In genomic region chr3:79930196-79930595, GRCh38 we compare ENCODE assay signal across 22 cellular contexts.
"Had no signal": no experiment of that assay in that cellular context is flagged by ENCODE, and none has a peak within 500 bp of the region (broad histone marks: within the 10 kb centered on the region; RNA-seq: fewer than 3 reads in every experiment).

No MANE protein-coding gene starts in this region.

- H3K36me3 ChIP-seq: prostate gland, right atrium auricular region, suprapubic skin, transverse colon, vagina had no signal

- H3K4me3 ChIP-seq: dorsolateral prefrontal cortex, lung, mucosa of descending colon, prostate gland, right atrium auricular region, suprapubic skin, transverse colon, vagina had no signal

- DNase-seq: dorsolateral prefrontal cortex; effector CD4-positive, alpha-beta T cell; head of caudate nucleus; mucosa of descending colon; naive B cell; stimulated activated CD4-positive, alpha-beta T cell treated with anti-CD3 and anti-CD28 coated beads, Interleukin-2, amount 100 ng/mL, for 24 hours; stimulated activated CD4-positive, alpha-beta T cell treated with anti-CD3 and anti-CD28 coated beads, Interleukin-4, amount 100 ng/mL, for 24 hours; stimulated activated naive CD4-positive, alpha-beta T cell; stimulated activated naive CD8-positive, alpha-beta T cell treated with anti-CD3 and anti-CD28 coated beads, Interleukin-15, amount 100 ng/mL, for 72 hours; transverse colon had no signal

- H3K27me3 Mint-ChIP-seq: memory B cell; naive B cell; natural killer cell treated with Interleukin-12 subunit alpha and Interleukin-12 subunit beta and Interleukin-15 and Interleukin-18, amount 100 ng/mL, for 72 hours; stimulated activated naive CD8-positive, alpha-beta T cell treated with anti-CD3 and anti-CD28 coated beads, Interleukin-15, amount 100 ng/mL, for 72 hours had no signal

- FAIRE-seq: frontal cortex, keratinocyte had no signal

- H3K27ac Mint-ChIP-seq: memory B cell; mesothelial cell of epicardium; naive B cell; natural killer cell treated with Interleukin-12 subunit alpha and Interleukin-12 subunit beta and Interleukin-15 and Interleukin-18, amount 100 ng/mL, for 72 hours; stimulated activated naive CD8-positive, alpha-beta T cell treated with anti-CD3 and anti-CD28 coated beads, Interleukin-15, amount 100 ng/mL, for 72 hours had no signal

- H3K4me1 Mint-ChIP-seq: memory B cell; mesothelial cell of epicardium; naive B cell; stimulated activated naive CD8-positive, alpha-beta T cell treated with anti-CD3 and anti-CD28 coated beads, Interleukin-15, amount 100 ng/mL, for 72 hours had no signal

- H3K27me3 ChIP-seq: right atrium auricular region, suprapubic skin, transverse colon, vagina had no signal

- H3K27ac ChIP-seq: dorsolateral prefrontal cortex, parathyroid adenoma, prostate gland, right atrium auricular region, suprapubic skin, transverse colon, vagina had no signal

- H3K9me3 Mint-ChIP-seq: mesothelial cell of epicardium; neural crest cell; stimulated activated naive CD8-positive, alpha-beta T cell treated with anti-CD3 and anti-CD28 coated beads, Interleukin-15, amount 100 ng/mL, for 72 hours had no signal

- H3K9me3 ChIP-seq: mucosa of descending colon, prostate gland, right atrium auricular region, suprapubic skin, transverse colon, vagina had no signal

- H3K4me1 ChIP-seq: parathyroid adenoma, prostate gland, right atrium auricular region, suprapubic skin, transverse colon, vagina had no signal

- H3K9ac ChIP-seq: parathyroid adenoma had no signal

- H3K4me3 Mint-ChIP-seq: memory B cell; mesothelial cell of epicardium; naive B cell; natural killer cell treated with Interleukin-12 subunit alpha and Interleukin-12 subunit beta and Interleukin-15 and Interleukin-18, amount 100 ng/mL, for 72 hours; neural crest cell; stimulated activated naive CD8-positive, alpha-beta T cell treated with anti-CD3 and anti-CD28 coated beads, Interleukin-15, amount 100 ng/mL, for 72 hours had no signal

- H3K36me3 Mint-ChIP-seq: memory B cell; mesothelial cell of epicardium; naive B cell; natural killer cell treated with Interleukin-12 subunit alpha and Interleukin-12 subunit beta and Interleukin-15 and Interleukin-18, amount 100 ng/mL, for 72 hours had no signal
